Comparison of ENCODE assay signal across 8 cellular contexts in the genomic region with DNA sequence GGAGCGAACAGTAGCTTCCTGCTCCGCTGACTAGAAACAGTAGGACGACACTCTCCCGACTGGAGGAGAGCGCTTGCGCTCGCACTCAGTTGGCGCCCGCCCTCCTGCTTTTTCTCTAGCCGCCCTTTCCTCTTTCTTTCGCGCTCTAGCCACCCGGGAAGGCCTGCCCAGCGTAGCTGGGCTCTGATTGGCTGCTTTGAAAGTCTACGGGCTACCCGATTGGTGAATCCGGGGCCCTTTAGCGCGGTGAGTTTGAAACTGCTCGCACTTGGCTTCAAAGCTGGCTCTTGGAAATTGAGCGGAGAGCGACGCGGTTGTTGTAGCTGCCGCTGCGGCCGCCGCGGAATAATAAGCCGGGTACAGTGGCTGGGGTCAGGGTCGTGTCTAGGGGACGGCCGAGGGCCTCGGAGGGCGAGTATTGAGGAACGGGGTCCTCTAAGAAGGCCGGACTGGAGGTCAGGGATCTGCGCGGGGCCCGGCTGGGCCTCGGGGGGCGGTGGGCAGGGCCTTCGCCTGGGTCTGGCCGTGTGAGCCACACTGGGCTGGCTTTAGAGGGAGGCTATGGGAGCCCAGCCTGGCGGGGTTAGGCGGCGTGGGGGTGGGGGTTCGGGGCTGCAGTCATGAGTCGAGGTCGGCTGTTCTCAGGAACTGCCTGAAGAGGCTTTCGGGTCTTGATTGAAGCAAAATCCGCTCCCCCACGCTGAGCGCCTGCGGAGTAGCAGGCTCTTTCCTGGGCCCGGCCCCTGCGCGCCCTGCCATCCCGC. TPM values are rescaled to one million over a fixed set of nuclear protein-coding genes. Genes with fewer than 3 reads are reported as not detected.
DNase-seq lines count a peak whose midpoint lies in the region; ATAC-seq and TF ChIP-seq lines count a peak whose summit lies in the region.

A gene (plus strand): TSS at position 265 of the 764 bp plus-strand sequence. CDS start 1,688 bp downstream, outside the sequence.

- H3F3A ChIP-seq in PC-9 (ENCODE audit: insufficient read depth, low read depth): peaks cover 6% of the 10 kb centered on the region; the same call in 1 of the 2 replicates

- intact Hi-C loops in PC-9 (cut with micrococcal nuclease; ENCODE audit: unreplicated experiment): loop anchor here (2.0 to 10.0 kb wide), 2 partner anchors 46 to 544 kb away; no protein-coding TSS in a partner anchor

- peak within 1 kb of the TSS; percentile 96 for H3K4me2 ChIP-seq in PC-9

- H3K79me2 ChIP-seq in PC-9 (ENCODE audit: low read depth): peaks cover 51% of the 10 kb centered on the region

- peak; percentile 97 for ATAC-seq in GM21619 (IDR thresholded peaks at IDR 0.05; ENCODE audit: unreplicated experiment)

- H3K27ac ChIP-seq in PC-9 (peak within 1 kb of the TSS; percentile 52; the same call in 1 of the 2 replicates), esophagus (ENCODE audit: low read depth in 2 of 2, low read length in 1 of 2) (peak within 1 kb of the TSS; percentile 8 to 45), muscle layer of colon (ENCODE audit: low read depth, low read length) (no peak within 1 kb of the TSS)

- no peaks in the 10 kb centered on the region for H3K9me2 ChIP-seq in PC-9 (ENCODE audit: insufficient read depth)

- H2AFZ ChIP-seq in PC-9: peak within 1 kb of the TSS; percentile 87

- no peaks in the 10 kb centered on the region for H3K9me3 ChIP-seq in PC-9 (ENCODE audit: insufficient read depth, low read depth)
- no peaks in the 10 kb centered on the region for H3K9me3 ChIP-seq in esophagus (ENCODE audit: control insufficient read depth in 2 of 2, insufficient read depth in 1 of 2, low read depth in 1 of 2, low read length in 1 of 2)
- no peaks in the 10 kb centered on the region for H3K9me3 ChIP-seq in muscle layer of colon (ENCODE audit: low read length)

- peaks cover 23% of the 10 kb centered on the region for H3K36me3 ChIP-seq in PC-9 (ENCODE audit: low read depth)
- no peaks in the 10 kb centered on the region for H3K36me3 ChIP-seq in esophagus (ENCODE audit: control insufficient read depth in 2 of 2, insufficient read depth in 2 of 2, low read length in 1 of 2)
- no peaks in the 10 kb centered on the region for H3K36me3 ChIP-seq in muscle layer of colon (ENCODE audit: insufficient read depth, low read length)

- 0 to 1% methylated on average over 59 of the region's 59 CpGs for WGBS in esophagus, 2 donors

- H3K4me1 ChIP-seq in PC-9 (replicated peaks; ENCODE audit: insufficient read depth) (peaks cover 32% of the 10 kb centered on the region), esophagus (ENCODE audit: control insufficient read depth in 2 of 2, insufficient read depth in 2 of 2, low read length in 1 of 2) (peaks cover 0 to 2% of the 10 kb centered on the region in 2 donors), muscle layer of colon (ENCODE audit: insufficient read depth, low read length) (no peaks in the 10 kb centered on the region)

- peaks cover 14% of the 10 kb centered on the region; the same call in 1 of the 2 replicates for H4K20me1 ChIP-seq in PC-9 (ENCODE audit: insufficient read depth)

- H3K4me3 ChIP-seq in Jurkat, Clone E6-1 (ENCODE audit: low read length): peak within 1 kb of the TSS; percentile 76
- H3K4me3 ChIP-seq in PC-9: peak within 1 kb of the TSS; percentile 91
- peak within 1 kb of the TSS; percentile 71 to 74 for H3K4me3 ChIP-seq in esophagus (ENCODE audit: low read depth in 1 of 2, low read length in 2 of 2)
- peak within 1 kb of the TSS; percentile 61 to 79 for H3K4me3 ChIP-seq in muscle layer of colon (ENCODE audit: low read depth in 1 of 2, low read length in 2 of 2)

- TF ChIP-seq CTCF in PC-9 (conservative IDR thresholded peaks at IDR 0.05): no peak

- H3K27me3 ChIP-seq in PC-9 (ENCODE audit: insufficient read depth, low read depth) (no peaks in the 10 kb centered on the region), esophagus (ENCODE audit: control insufficient read depth in 1 of 2, insufficient read depth in 2 of 2, low read length in 2 of 2) (no peaks in the 10 kb centered on the region), muscle layer of colon (ENCODE audit: control insufficient read depth in 1 of 2, insufficient read depth in 2 of 2, low read length in 2 of 2) (no peaks in the 10 kb centered on the region)

- peak within 1 kb of the TSS; percentile 65 for H3K9ac ChIP-seq in muscle layer of colon (ENCODE audit: low read length)

- DNase-seq in DMS153 treated with DMSO at 0.1 percent for 48 hours (lab: John Stamatoyannopoulos, UW; ENCODE audit: unreplicated experiment) (peak; percentile 97), PC-9 (peak; percentile 97 to 99)
- peak; percentile 98 for DNase-seq in Jurkat, Clone E6-1 (ENCODE audit: low read depth, low spot score)
- DNase-seq in activated T-cell treated with anti-CD3 and anti-CD28 coated beads, Interleukin-2, amount 50 U/mL, for 1 hour: peak; percentile 94
- peak; percentile 90 for DNase-seq in stimulated activated CD8-positive, alpha-beta memory T cell treated with anti-CD3 and anti-CD28 coated beads, Interleukin-7, amount 100 ng/mL, for 24 hours (ENCODE audit: low read depth)

- no TSS peak for BruUV-seq in PC-9 (replicated peaks; lab: Mats Ljungman, UMichigan)

- POLR2A ChIA-PET in PC-9 (lab: Charles Lee; ENCODE audit: unreplicated experiment): interaction anchor here (0.5 to 0.7 kb wide), 5 partner anchors 23 to 535 kb away, joined by 3 to 6 read pairs (median 3); no protein-coding TSS in a partner anchor

- CTCF ChIA-PET in PC-9 (lab: Charles Lee): interaction anchor here (0.6 to 1.0 kb wide), 2 partner anchors 9 to 999 kb away, joined by 3 read pairs; no protein-coding TSS in a partner anchor

RNA-seq across cellular contexts. Expression of the gene that starts here (rescaled TPM):
- 227 TPM for polyA plus RNA-seq in Jurkat, Clone E6-1 (2012; ENCODE audit: insufficient read depth, insufficient read length)
- total RNA-seq in PC-9 (2021): 94.4 and 137 TPM in 2 replicates
- 10 to 100 TPM; 22.4 to 23.4 TPM for polyA plus RNA-seq in esophagus
